Comparison of ENCODE assay signal across 26 cellular contexts in the genomic region with DNA sequence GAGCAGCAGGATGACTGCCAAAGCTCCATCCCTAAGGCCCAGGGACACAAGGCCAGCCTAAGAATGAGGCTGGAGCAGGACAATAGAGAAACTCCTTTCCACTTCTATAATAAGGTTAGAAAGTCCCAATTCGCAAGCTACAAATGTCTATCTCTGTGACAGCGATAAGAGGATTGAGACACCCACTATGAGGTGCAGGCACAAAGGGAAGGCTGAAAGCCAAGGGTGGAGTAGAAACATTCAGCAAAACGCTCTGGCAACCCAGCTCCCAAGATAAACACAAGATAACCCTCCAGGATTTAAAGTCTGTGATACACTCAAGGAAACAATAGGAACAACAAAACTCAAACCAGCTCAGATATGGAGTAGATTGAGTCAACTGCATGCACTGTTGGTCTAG.
A peak's percentile ranks its signal among the peaks of the same experiment; 100 is the strongest.
DNase-seq lines count a peak whose midpoint lies in the region; FAIRE-seq and TF ChIP-seq lines count a peak whose summit lies in the region.
"Had no signal": no experiment of that assay in that cellular context is flagged by ENCODE, and none has a peak within 500 bp of the region (broad histone marks: within the 10 kb centered on the region; RNA-seq: fewer than 3 reads in every experiment).

No MANE protein-coding gene starts in this region.

- H3K27me3 ChIP-seq in colonic mucosa (no peaks in the 10 kb centered on the region), hepatocyte (no peaks in the 10 kb centered on the region), osteoblast (ENCODE audit: insufficient read depth, low read length) (no peaks in the 10 kb centered on the region)
- H3K27me3 ChIP-seq: BLaER1 treated with 17β-estradiol and CSF1 and Interleukin-3, amounts not matched to agents 10 nM and 100 nM; SJCRH30 had no signal

- intact Hi-C loops in colonic mucosa (cut with DNase I) = no loop called here

- peak; percentile 41 for FAIRE-seq in H54 (lab: Jason Lieb, UNC)
- FAIRE-seq: GM12891, HepG2, RCC 7860 had no signal

- H3K9ac ChIP-seq in colonic mucosa (ENCODE audit: low read depth in 2 of 2, low read length in 2 of 2) = no peak overlapping the region
- H3K9ac ChIP-seq: BLaER1 treated with 17β-estradiol and CSF1 and Interleukin-3, amounts not matched to agents 10 nM and 100 nM had no signal

- no peaks in the 10 kb centered on the region for H3K9me3 ChIP-seq in colonic mucosa
- H3K9me3 ChIP-seq in hepatocyte (ENCODE audit: low read depth) = no peaks in the 10 kb centered on the region
- no peaks in the 10 kb centered on the region for H3K9me3 ChIP-seq in osteoblast (ENCODE audit: low read depth, low read length)
- H3K9me3 ChIP-seq: BLaER1 treated with 17β-estradiol and CSF1 and Interleukin-3, amounts not matched to agents 10 nM and 100 nM; Caco-2; HAP-1; SJCRH30 had no signal

- no peak for TF ChIP-seq CTCF in colonic mucosa (IDR thresholded peaks at IDR 0.05)
- no peak for TF ChIP-seq CTCF in hepatocyte (IDR thresholded peaks at IDR 0.05; ENCODE audit: poor library complexity)
- no peak for TF ChIP-seq CTCF in osteoblast (IDR thresholded peaks at IDR 0.05; ENCODE audit: extremely low read depth, low read depth, low read length)

- H4K20me1 ChIP-seq in hepatocyte (ENCODE audit: insufficient read depth, poor library complexity, severe bottlenecking) (no peaks in the 10 kb centered on the region), osteoblast (ENCODE audit: insufficient read depth, low read length) (no peaks in the 10 kb centered on the region)
- H4K20me1 ChIP-seq: BLaER1 treated with 17β-estradiol and CSF1 and Interleukin-3, amounts not matched to agents 10 nM and 100 nM had no signal

- H3K4me2 ChIP-seq in hepatocyte = no peak overlapping the region
- H3K4me2 ChIP-seq in osteoblast (ENCODE audit: insufficient read depth, low read length) = no peak overlapping the region
- H3K4me2 ChIP-seq: BLaER1 treated with 17β-estradiol and CSF1 and Interleukin-3, amounts not matched to agents 10 nM and 100 nM had no signal

- H3K27ac ChIP-seq in colonic mucosa (no peak overlapping the region), hepatocyte (no peak overlapping the region), osteoblast (ENCODE audit: low read depth, low read length) (no peak overlapping the region)
- H3K27ac ChIP-seq: BLaER1 treated with 17β-estradiol and CSF1 and Interleukin-3, amounts not matched to agents 10 nM and 100 nM; HL-60; SJCRH30 had no signal

- H3K79me2 ChIP-seq in hepatocyte (no peaks in the 10 kb centered on the region), osteoblast (ENCODE audit: insufficient read depth, low read length) (no peaks in the 10 kb centered on the region)

- H3K36me3 ChIP-seq in colonic mucosa (no peaks in the 10 kb centered on the region), hepatocyte (replicated peaks; ENCODE audit: insufficient read depth, low read depth) (no peaks in the 10 kb centered on the region), osteoblast (ENCODE audit: insufficient read depth, low read length) (no peaks in the 10 kb centered on the region)
- H3K36me3 ChIP-seq: BLaER1 treated with 17β-estradiol and CSF1 and Interleukin-3, amounts not matched to agents 10 nM and 100 nM; HAP-1; SJCRH30 had no signal

- no peaks in the 10 kb centered on the region for H3K9me2 ChIP-seq in hepatocyte (replicated peaks; ENCODE audit: insufficient read depth)

- WGBS in hepatocyte (ENCODE audit: low lambda C conversion rate, missing lambda C conversion rate) = 63% methylated on average over 3 of the region's 3 CpGs

- DNase-seq in H54 (ENCODE audit: insufficient read length, low spot score) (no peak), colonic mucosa (peak; percentile 31), hepatocyte (ENCODE audit: low spot score) (no peak), osteoblast (ENCODE audit: insufficient read length, low spot score, missing footprints) (no peak), GM19240 (ENCODE audit: insufficient read length, low spot score) (no peak), retina (no peak)
- no peak for DNase-seq in central memory CD4-positive, alpha-beta T cell
- DNase-seq: ACHN; Caco-2; CD4-positive, alpha-beta memory T cell; DND-41; KBM-7; MM.1S; NCI-H1092 treated with DMSO at 0.1 percent for 48 hours; NCI-H1436 treated with DMSO at 0.1 percent for 48 hours; NCI-H2029; NCI-H345; NCI-H524; NCI-H774; SJCRH30 had no signal

- H3K4me3 ChIP-seq in colonic mucosa = no peak overlapping the region
- no peak overlapping the region for H3K4me3 ChIP-seq in hepatocyte
- no peak overlapping the region for H3K4me3 ChIP-seq in osteoblast (ENCODE audit: insufficient read depth, low read length)
- H3K4me3 ChIP-seq: BLaER1 treated with 17β-estradiol and CSF1 and Interleukin-3, amounts not matched to agents 10 nM and 100 nM; HAP-1; SJCRH30 had no signal

- H2AFZ ChIP-seq in hepatocyte (peak overlapping the region; percentile 10), osteoblast (ENCODE audit: low read length) (peak overlapping the region; percentile 63)

- no peak for TF ChIP-seq POLR2A in H54 (IDR thresholded peaks at IDR 0.05; ENCODE audit: low read depth, low read length)

- H3K4me1 ChIP-seq in colonic mucosa = no peaks in the 10 kb centered on the region
- no peaks in the 10 kb centered on the region for H3K4me1 ChIP-seq in hepatocyte (ENCODE audit: insufficient read depth)
- H3K4me1 ChIP-seq in osteoblast (ENCODE audit: insufficient read depth, low read length) = peaks cover 3% of the 10 kb centered on the region
- H3K4me1 ChIP-seq: Caco-2, HAP-1, SJCRH30 had no signal
